Comparison of ENCODE assay signal across 13 cellular contexts in the genomic region with DNA sequence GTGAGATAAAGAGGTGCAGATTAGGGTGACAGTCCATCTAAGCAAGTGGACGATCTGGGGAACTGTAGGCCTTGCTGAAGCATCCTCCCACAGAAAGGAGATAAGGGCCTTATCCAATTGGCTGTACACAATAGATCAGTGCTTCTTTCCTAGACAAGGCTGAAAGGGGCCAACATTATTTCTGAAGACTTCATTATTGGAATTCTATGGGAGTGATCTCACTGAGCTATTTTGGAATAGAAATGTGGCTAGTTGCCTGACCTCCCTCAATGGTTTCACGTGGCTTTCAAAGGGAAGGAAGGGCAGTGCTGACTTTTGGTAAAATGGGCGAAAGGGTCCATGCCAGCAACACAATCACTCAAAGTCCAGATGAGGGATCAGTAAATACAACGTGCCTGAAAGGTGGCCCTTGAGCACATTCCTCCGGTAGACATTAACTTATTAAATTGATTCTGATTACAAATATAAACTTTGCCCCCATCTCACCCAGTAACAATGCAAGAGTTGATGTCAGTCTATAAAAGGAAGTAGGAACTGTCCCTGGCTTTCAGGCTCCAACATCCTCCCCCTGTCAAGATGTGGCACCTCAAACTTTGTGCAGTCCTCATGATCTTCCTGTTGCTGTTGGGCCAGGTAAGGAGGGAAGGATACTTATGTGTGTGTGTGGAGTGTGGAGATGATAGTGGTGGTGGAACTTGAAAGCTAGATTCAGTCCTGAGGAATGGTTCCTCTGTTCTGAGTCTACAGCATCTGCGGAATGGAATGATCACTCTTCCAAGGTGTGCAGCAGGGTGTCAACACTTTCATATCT. TPM values are rescaled to one million over a fixed set of nuclear protein-coding genes. Genes with fewer than 3 reads are reported as not detected.
A peak's percentile ranks its signal among the peaks of the same experiment; 100 is the strongest.
DNase-seq lines count a peak whose midpoint lies in the region; ATAC-seq and TF ChIP-seq lines count a peak whose summit lies in the region.
"Had no signal": no experiment of that assay in that cellular context is flagged by ENCODE, and none has a peak within 500 bp of the region (broad histone marks: within the 10 kb centered on the region; RNA-seq: fewer than 3 reads in every experiment).

A gene with protein sequence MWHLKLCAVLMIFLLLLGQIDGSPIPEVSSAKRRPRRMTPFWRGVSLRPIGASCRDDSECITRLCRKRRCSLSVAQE (plus strand): TSS at position 550 of the 811 bp plus-strand sequence. CDS start 27 bp downstream, at position 577.

- H3K4me1 ChIP-seq in mucosa of descending colon (ENCODE audit: low read depth): peaks cover 11% of the 10 kb centered on the region
- peaks cover 20% of the 10 kb centered on the region for H3K4me1 ChIP-seq in upper lobe of right lung
- H3K4me1 ChIP-seq: adrenal gland had no signal

- intact Hi-C loops in mucosa of descending colon (cut with DNase I, micrococcal nuclease): no loop called here
- intact Hi-C loops in upper lobe of right lung (cut with DNase I): no loop called here

- H3K27ac ChIP-seq in upper lobe of right lung: no peak within 1 kb of the TSS
- H3K27ac ChIP-seq: adrenal gland had no signal

- H3K36me3 ChIP-seq in mucosa of descending colon (ENCODE audit: low read depth) (no peaks in the 10 kb centered on the region), upper lobe of right lung (peaks cover 54% of the 10 kb centered on the region)

- no peaks in the 10 kb centered on the region for H3K9me3 Mint-ChIP-seq in activated naive CD8-positive, alpha-beta T cell (ENCODE audit: low read depth)
- H3K9me3 Mint-ChIP-seq in activated naive CD8-positive, alpha-beta T cell treated with anti-CD3 and anti-CD28 coated beads, Interleukin-2, amount 50 U/mL, for 24 hours: no peaks in the 10 kb centered on the region

- H3K27ac Mint-ChIP-seq in activated naive CD8-positive, alpha-beta T cell: peak within 1 kb of the TSS; percentile 50
- no peak within 1 kb of the TSS for H3K27ac Mint-ChIP-seq in activated naive CD8-positive, alpha-beta T cell treated with anti-CD3 and anti-CD28 coated beads, Interleukin-2, amount 50 U/mL, for 24 hours

- no peak for TF ChIP-seq CTCF in mucosa of descending colon (IDR thresholded peaks at IDR 0.05)
- no peak for TF ChIP-seq CTCF in upper lobe of right lung (IDR thresholded peaks at IDR 0.05)

- no peaks in the 10 kb centered on the region for H3K27me3 Mint-ChIP-seq in activated naive CD8-positive, alpha-beta T cell
- H3K27me3 Mint-ChIP-seq in activated naive CD8-positive, alpha-beta T cell treated with anti-CD3 and anti-CD28 coated beads, Interleukin-2, amount 50 U/mL, for 24 hours: no peaks in the 10 kb centered on the region

- H3K36me3 Mint-ChIP-seq in activated naive CD8-positive, alpha-beta T cell: peaks cover 6% of the 10 kb centered on the region
- peaks cover 32% of the 10 kb centered on the region for H3K36me3 Mint-ChIP-seq in activated naive CD8-positive, alpha-beta T cell treated with anti-CD3 and anti-CD28 coated beads, Interleukin-2, amount 50 U/mL, for 24 hours (ENCODE audit: low read depth)

- peaks cover 6% of the 10 kb centered on the region for H3K4me1 Mint-ChIP-seq in activated naive CD8-positive, alpha-beta T cell (ENCODE audit: low read depth)
- H3K4me1 Mint-ChIP-seq in activated naive CD8-positive, alpha-beta T cell treated with anti-CD3 and anti-CD28 coated beads, Interleukin-2, amount 50 U/mL, for 24 hours: peaks cover 5% of the 10 kb centered on the region

- no peak for ATAC-seq in activated naive CD8-positive, alpha-beta T cell treated with anti-CD3 and anti-CD28 coated beads, Interleukin-2, amount 50 U/mL, for 24 hours
- ATAC-seq in mucosa of descending colon (peak; percentile 76), upper lobe of right lung (peak; percentile 64), HG03135 (IDR thresholded peaks at IDR 0.05; ENCODE audit: unreplicated experiment) (no peak), HG03159 (IDR thresholded peaks at IDR 0.05; ENCODE audit: unreplicated experiment) (no peak), GM19467 (IDR thresholded peaks at IDR 0.05; ENCODE audit: unreplicated experiment) (no peak)
- ATAC-seq: SK-N-SH treated with all-trans-retinoic acid at 6 μM for 48 hours had no signal

- no peak for DNase-seq in activated naive CD8-positive, alpha-beta T cell treated with anti-CD3 and anti-CD28 coated beads, Interleukin-2, amount 50 U/mL, for 24 hours
- DNase-seq in erythroblast (lab: John Stamatoyannopoulos, UW): peak; percentile 34 to 70
- peak in 1 of 3 donors; percentile 26 for DNase-seq in mucosa of descending colon
- no peak for DNase-seq in upper lobe of right lung
- DNase-seq: adrenal gland; NCI-H1417; nucleus accumbens; stimulated activated CD4-positive, alpha-beta T cell treated with anti-CD3 and anti-CD28 coated beads, Interleukin-2, amount 100 ng/mL, for 24 hours had no signal

- no peak within 1 kb of the TSS for H3K4me3 Mint-ChIP-seq in activated naive CD8-positive, alpha-beta T cell
- H3K4me3 Mint-ChIP-seq in activated naive CD8-positive, alpha-beta T cell treated with anti-CD3 and anti-CD28 coated beads, Interleukin-2, amount 50 U/mL, for 24 hours: no peak within 1 kb of the TSS

- no peak for TF ChIP-seq POLR2A in erythroblast (IDR thresholded peaks at IDR 0.05; ENCODE audit: low read length)

- H3K9me3 ChIP-seq in mucosa of descending colon (no peaks in the 10 kb centered on the region), upper lobe of right lung (no peaks in the 10 kb centered on the region)
- H3K9me3 ChIP-seq: adrenal gland had no signal

- H3K4me3 ChIP-seq in mucosa of descending colon (no peak within 1 kb of the TSS), upper lobe of right lung (no peak within 1 kb of the TSS)
- H3K4me3 ChIP-seq: adrenal gland had no signal

- H3K27me3 ChIP-seq in upper lobe of right lung: no peaks in the 10 kb centered on the region
- H3K27me3 ChIP-seq: adrenal gland had no signal

RNA-seq across cellular contexts. Expression of the gene that starts here (rescaled TPM):
- total RNA-seq in mucosa of descending colon (1 to 10 TPM; 2.9 to 9.9 (median 3.8) TPM), upper lobe of right lung (0.69 TPM)

Comparison
In these comparisons a context has a peak if more than half of its experiments do, and no peak if none do; other contexts are left out.
1. Peak in ATAC-seq in upper lobe of right lung; RNA of the gene not detected or under 1 TPM.
2. DNase-seq: peak in erythroblast (2 of 2); none in activated naive CD8-positive, alpha-beta T cell treated with anti-CD3 and anti-CD28 coated beads, Interleukin-2, amount 50 U/mL, for 24 hours (single experiment) and upper lobe of right lung (single experiment).